ENCODE assay signal across 1 cellular context in the genomic region with DNA sequence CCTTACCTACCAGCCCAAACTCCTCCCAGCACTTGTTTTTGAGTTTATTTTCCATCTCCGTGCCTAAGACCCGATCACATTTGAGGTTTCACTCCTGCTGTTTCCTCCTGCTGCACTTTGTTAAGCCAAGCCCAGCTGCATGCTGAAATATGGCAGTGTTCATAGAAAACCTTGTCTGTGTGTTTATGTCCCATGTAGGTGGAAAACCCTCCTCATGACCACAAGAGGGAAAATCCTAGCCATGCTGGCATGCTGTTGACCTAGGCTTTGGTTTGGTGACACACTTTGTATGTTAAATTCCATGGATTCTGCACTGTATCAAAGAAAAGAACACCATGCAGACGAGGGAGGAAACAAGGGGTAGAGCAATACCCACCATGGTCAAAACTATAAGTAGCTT.
TF ChIP-seq lines count a peak whose summit lies in the region.

No MANE protein-coding gene starts in this region.

TF ChIP-seq in H1, 55 proteins besides CTCF, POLR2A, EP300 and RAD21:
- no peak for TF ChIP-seq MAFK (IDR thresholded peaks at IDR 0.05; ENCODE audit: low read depth, low read length)
- TF ChIP-seq, protein P1, sequence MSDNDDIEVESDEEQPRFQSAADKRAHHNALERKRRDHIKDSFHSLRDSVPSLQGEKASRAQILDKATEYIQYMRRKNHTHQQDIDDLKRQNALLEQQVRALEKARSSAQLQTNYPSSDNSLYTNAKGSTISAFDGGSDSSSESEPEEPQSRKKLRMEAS (IDR thresholded peaks at IDR 0.05), result no peak
- TF ChIP-seq SIN3A (conservative IDR thresholded peaks at IDR 0.05 in 1 of 2, IDR thresholded peaks at IDR 0.05 in 1 of 2; ENCODE audit: low read depth in 1 of 2, low read length in 2 of 2), result no peak
- no peak for TF ChIP-seq RFX5 (IDR thresholded peaks at IDR 0.05; ENCODE audit: borderline replicate concordance, low read depth, low read length)
- no peak for TF ChIP-seq TBP (IDR thresholded peaks at IDR 0.05; ENCODE audit: low read depth, low read length)
- no peak for TF ChIP-seq PHF8 (conservative IDR thresholded peaks at IDR 0.05; ENCODE audit: low read depth, low read length)
- TF ChIP-seq SAP30 (IDR thresholded peaks at IDR 0.05; ENCODE audit: insufficient read depth, insufficient replicate concordance, low read length), result no peak
- TF ChIP-seq, protein P2, sequence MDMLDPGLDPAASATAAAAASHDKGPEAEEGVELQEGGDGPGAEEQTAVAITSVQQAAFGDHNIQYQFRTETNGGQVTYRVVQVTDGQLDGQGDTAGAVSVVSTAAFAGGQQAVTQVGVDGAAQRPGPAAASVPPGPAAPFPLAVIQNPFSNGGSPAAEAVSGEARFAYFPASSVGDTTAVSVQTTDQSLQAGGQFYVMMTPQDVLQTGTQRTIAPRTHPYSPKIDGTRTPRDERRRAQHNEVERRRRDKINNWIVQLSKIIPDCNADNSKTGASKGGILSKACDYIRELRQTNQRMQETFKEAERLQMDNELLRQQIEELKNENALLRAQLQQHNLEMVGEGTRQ (IDR thresholded peaks at IDR 0.05; ENCODE audit: low read length), result no peak
- no peak for TF ChIP-seq NRF1 (IDR thresholded peaks at IDR 0.05; ENCODE audit: low read depth, low read length)
- TF ChIP-seq SIRT6 (IDR thresholded peaks at IDR 0.05; ENCODE audit: low read length), result no peak
- no peak for TF ChIP-seq POLR2AphosphoS5 (IDR thresholded peaks at IDR 0.05; ENCODE audit: low read depth, low read length)
- TF ChIP-seq TAF7 (optimal IDR thresholded peaks at IDR 0.05; ENCODE audit: borderline replicate concordance, low read depth, low read length), result no peak
- TF ChIP-seq CBX8 (IDR thresholded peaks at IDR 0.05; ENCODE audit: borderline replicate concordance, low read depth, low read length), result no peak
